ENCODE assay signal across 22 cellular contexts in genomic region chr5:135384898-135385297, GRCh38.
"Had no signal": no experiment of that assay in that cellular context is flagged by ENCODE, and none has a peak within 500 bp of the region (broad histone marks: within the 10 kb centered on the region; RNA-seq: fewer than 3 reads in every experiment).

No MANE protein-coding gene starts in this region.

- DNase-seq: activated CD4-positive, alpha-beta T cell treated with anti-CD3 and anti-CD28 coated beads, Interleukin-2, amount 10 ng/mL, durations not matched to agents 7 days and 5 days; activated CD4-positive, CD25-positive, alpha-beta regulatory T cell treated with anti-CD3 and anti-CD28 coated beads, Interleukin-2, amount 50 U/mL, for 72 hours; activated CD8-positive, alpha-beta memory T cell treated with anti-CD3 and anti-CD28 coated beads, Interleukin-2, amount 10 ng/mL, durations not matched to agents 7 days and 5 days; activated CD8-positive, alpha-beta T cell treated with anti-CD3 and anti-CD28 coated beads for 36 hours; activated effector memory CD4-positive, alpha-beta T cell treated with anti-CD3 and anti-CD28 coated beads, Interleukin-2, amount 50 U/mL, for 16 hours; activated naive CD4-positive, alpha-beta T cell treated with anti-CD3 and anti-CD28 coated beads, Interleukin-2, amount 10 ng/mL, durations not matched to agents 7 days and 5 days; activated T-cell treated with anti-CD3 and anti-CD28 coated beads for 4 hours; effector CD8-positive, alpha-beta T cell; heart left ventricle; left cardiac atrium; nucleus accumbens; small intestine; stimulated activated CD4-positive, alpha-beta T cell treated with anti-CD3 and anti-CD28 coated beads, Interleukin-2, amount 100 ng/mL, for 48 hours; stimulated activated CD8-positive, alpha-beta memory T cell treated with anti-CD3 and anti-CD28 coated beads, Interleukin-4, amount 100 ng/mL, for 48 hours; stimulated activated naive B cell treated with anti-CD40 and anti-IgM and Interleukin-4, amounts not matched to agents 10 μg/mL and 1 μg/mL and 100 μg/mL, for 72 hours; transverse colon; uterus; WERI-Rb-1 had no signal

- ATAC-seq: activated CD8-positive, alpha-beta memory T cell treated with anti-CD3 and anti-CD28 coated beads, Interleukin-2, amount 10 ng/mL, durations not matched to agents 7 days and 5 days; activated CD8-positive, alpha-beta T cell treated with anti-CD3 and anti-CD28 coated beads for 36 hours; esophagus mucosa; heart left ventricle; sciatic nerve; stimulated activated naive B cell treated with anti-CD40 and anti-IgM and Interleukin-4, amounts not matched to agents 10 μg/mL and 1 μg/mL and 100 μg/mL, for 72 hours had no signal

- FAIRE-seq: islet of Langerhans, small intestine, TTC549 had no signal

- H3K9me3 ChIP-seq: heart left ventricle, transverse colon, uterus had no signal

- H3K27me3 ChIP-seq: heart left ventricle, transverse colon, uterus had no signal

- H3K36me3 ChIP-seq: uterus had no signal

- H3K27ac ChIP-seq: uterus, WERI-Rb-1 had no signal

- H3K4me3 ChIP-seq: heart left ventricle, transverse colon, uterus had no signal
